2 cellular contexts compared by ENCODE assay signal in the genomic region with DNA sequence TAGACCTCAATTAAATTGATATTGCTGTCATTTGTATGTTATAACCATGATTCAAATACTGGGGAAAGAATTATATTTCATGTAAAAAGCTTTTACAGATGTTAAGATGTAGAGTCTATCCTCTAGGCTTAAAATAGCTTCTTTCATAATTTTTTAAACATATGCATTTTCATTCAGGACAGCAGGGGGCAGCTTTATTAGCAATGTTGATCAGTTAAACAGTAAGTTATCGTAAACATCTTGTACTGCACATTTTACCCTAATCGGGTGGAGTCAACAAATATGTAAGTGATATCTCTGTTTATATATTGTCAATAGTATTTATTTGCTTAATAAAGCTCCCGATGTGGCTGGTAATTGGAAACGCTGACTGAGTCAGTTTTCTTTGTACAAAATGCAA.
TF ChIP-seq lines count a peak whose summit lies in the region.

No MANE protein-coding gene starts in this region.

TF ChIP-seq in HCT116, 20 proteins besides CTCF, POLR2A, EP300 and RAD21 (continued from another document):
- TF ChIP-seq, protein P1, sequence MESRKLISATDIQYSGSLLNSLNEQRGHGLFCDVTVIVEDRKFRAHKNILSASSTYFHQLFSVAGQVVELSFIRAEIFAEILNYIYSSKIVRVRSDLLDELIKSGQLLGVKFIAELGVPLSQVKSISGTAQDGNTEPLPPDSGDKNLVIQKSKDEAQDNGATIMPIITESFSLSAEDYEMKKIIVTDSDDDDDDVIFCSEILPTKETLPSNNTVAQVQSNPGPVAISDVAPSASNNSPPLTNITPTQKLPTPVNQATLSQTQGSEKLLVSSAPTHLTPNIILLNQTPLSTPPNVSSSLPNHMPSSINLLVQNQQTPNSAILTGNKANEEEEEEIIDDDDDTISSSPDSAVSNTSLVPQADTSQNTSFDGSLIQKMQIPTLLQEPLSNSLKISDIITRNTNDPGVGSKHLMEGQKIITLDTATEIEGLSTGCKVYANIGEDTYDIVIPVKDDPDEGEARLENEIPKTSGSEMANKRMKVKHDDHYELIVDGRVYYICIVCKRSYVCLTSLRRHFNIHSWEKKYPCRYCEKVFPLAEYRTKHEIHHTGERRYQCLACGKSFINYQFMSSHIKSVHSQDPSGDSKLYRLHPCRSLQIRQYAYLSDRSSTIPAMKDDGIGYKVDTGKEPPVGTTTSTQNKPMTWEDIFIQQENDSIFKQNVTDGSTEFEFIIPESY (IDR thresholded peaks at IDR 0.05; ENCODE audit: extremely low read depth, insufficient replicate concordance, low read length) = no peak
- TF ChIP-seq POLR2AphosphoS5 (IDR thresholded peaks at IDR 0.05; ENCODE audit: low read depth, low read length) (no peak), EGR1 (IDR thresholded peaks at IDR 0.05; ENCODE audit: low read depth) (no peak), CBX3 (IDR thresholded peaks at IDR 0.05; ENCODE audit: low read depth) (no peak), ELF1 (IDR thresholded peaks at IDR 0.05; ENCODE audit: borderline replicate concordance, low read depth) (no peak), FOSL1 (IDR thresholded peaks at IDR 0.05; ENCODE audit: low read depth) (no peak), JUND (IDR thresholded peaks at IDR 0.05) (no peak), ZNF274 (IDR thresholded peaks at IDR 0.05; ENCODE audit: low read depth, low read length) (no peak), EZH2 (IDR thresholded peaks at IDR 0.05) (no peak)
- TF ChIP-seq, protein P2, sequence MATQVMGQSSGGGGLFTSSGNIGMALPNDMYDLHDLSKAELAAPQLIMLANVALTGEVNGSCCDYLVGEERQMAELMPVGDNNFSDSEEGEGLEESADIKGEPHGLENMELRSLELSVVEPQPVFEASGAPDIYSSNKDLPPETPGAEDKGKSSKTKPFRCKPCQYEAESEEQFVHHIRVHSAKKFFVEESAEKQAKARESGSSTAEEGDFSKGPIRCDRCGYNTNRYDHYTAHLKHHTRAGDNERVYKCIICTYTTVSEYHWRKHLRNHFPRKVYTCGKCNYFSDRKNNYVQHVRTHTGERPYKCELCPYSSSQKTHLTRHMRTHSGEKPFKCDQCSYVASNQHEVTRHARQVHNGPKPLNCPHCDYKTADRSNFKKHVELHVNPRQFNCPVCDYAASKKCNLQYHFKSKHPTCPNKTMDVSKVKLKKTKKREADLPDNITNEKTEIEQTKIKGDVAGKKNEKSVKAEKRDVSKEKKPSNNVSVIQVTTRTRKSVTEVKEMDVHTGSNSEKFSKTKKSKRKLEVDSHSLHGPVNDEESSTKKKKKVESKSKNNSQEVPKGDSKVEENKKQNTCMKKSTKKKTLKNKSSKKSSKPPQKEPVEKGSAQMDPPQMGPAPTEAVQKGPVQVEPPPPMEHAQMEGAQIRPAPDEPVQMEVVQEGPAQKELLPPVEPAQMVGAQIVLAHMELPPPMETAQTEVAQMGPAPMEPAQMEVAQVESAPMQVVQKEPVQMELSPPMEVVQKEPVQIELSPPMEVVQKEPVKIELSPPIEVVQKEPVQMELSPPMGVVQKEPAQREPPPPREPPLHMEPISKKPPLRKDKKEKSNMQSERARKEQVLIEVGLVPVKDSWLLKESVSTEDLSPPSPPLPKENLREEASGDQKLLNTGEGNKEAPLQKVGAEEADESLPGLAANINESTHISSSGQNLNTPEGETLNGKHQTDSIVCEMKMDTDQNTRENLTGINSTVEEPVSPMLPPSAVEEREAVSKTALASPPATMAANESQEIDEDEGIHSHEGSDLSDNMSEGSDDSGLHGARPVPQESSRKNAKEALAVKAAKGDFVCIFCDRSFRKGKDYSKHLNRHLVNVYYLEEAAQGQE (IDR thresholded peaks at IDR 0.05; ENCODE audit: low read depth) = no peak
- TF ChIP-seq, protein P3, sequence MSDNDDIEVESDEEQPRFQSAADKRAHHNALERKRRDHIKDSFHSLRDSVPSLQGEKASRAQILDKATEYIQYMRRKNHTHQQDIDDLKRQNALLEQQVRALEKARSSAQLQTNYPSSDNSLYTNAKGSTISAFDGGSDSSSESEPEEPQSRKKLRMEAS (IDR thresholded peaks at IDR 0.05) = no peak
TF ChIP-seq in HCT116: peak in this region for 0.

TF ChIP-seq in HepG2, 621 proteins besides CTCF, POLR2A, EP300 and RAD21 (continued from another document):
- TF ChIP-seq, protein P4, sequence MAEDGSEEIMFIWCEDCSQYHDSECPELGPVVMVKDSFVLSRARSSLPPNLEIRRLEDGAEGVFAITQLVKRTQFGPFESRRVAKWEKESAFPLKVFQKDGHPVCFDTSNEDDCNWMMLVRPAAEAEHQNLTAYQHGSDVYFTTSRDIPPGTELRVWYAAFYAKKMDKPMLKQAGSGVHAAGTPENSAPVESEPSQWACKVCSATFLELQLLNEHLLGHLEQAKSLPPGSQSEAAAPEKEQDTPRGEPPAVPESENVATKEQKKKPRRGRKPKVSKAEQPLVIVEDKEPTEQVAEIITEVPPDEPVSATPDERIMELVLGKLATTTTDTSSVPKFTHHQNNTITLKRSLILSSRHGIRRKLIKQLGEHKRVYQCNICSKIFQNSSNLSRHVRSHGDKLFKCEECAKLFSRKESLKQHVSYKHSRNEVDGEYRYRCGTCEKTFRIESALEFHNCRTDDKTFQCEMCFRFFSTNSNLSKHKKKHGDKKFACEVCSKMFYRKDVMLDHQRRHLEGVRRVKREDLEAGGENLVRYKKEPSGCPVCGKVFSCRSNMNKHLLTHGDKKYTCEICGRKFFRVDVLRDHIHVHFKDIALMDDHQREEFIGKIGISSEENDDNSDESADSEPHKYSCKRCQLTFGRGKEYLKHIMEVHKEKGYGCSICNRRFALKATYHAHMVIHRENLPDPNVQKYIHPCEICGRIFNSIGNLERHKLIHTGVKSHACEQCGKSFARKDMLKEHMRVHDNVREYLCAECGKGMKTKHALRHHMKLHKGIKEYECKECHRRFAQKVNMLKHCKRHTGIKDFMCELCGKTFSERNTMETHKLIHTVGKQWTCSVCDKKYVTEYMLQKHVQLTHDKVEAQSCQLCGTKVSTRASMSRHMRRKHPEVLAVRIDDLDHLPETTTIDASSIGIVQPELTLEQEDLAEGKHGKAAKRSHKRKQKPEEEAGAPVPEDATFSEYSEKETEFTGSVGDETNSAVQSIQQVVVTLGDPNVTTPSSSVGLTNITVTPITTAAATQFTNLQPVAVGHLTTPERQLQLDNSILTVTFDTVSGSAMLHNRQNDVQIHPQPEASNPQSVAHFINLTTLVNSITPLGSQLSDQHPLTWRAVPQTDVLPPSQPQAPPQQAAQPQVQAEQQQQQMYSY (CRISPR knock-in tag; IDR thresholded peaks at IDR 0.05) = no peak
- TF ChIP-seq KDM6A (CRISPR knock-in tag; IDR thresholded peaks at IDR 0.05; ENCODE audit: low read depth) (no peak), TEAD2 (CRISPR knock-in tag; IDR thresholded peaks at IDR 0.05) (no peak), SMC3 (IDR thresholded peaks at IDR 0.05; ENCODE audit: low read length) (peak; percentile 19; the same call in 1 of the 2 replicates)
- TF ChIP-seq, protein P5, sequence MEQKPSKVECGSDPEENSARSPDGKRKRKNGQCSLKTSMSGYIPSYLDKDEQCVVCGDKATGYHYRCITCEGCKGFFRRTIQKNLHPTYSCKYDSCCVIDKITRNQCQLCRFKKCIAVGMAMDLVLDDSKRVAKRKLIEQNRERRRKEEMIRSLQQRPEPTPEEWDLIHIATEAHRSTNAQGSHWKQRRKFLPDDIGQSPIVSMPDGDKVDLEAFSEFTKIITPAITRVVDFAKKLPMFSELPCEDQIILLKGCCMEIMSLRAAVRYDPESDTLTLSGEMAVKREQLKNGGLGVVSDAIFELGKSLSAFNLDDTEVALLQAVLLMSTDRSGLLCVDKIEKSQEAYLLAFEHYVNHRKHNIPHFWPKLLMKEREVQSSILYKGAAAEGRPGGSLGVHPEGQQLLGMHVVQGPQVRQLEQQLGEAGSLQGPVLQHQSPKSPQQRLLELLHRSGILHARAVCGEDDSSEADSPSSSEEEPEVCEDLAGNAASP (CRISPR knock-in tag; IDR thresholded peaks at IDR 0.05; ENCODE audit: borderline replicate concordance) = no peak
